ENCODE assay signal across 15 cellular contexts in genomic region chr7:107047902-107048782, GRCh38. TPM values are rescaled to one million over a fixed set of nuclear protein-coding genes. Genes with fewer than 3 reads are reported as not detected.
DNase-seq lines count a peak whose midpoint lies in the region; ATAC-seq and TF ChIP-seq lines count a peak whose summit lies in the region.
"Had no signal": no experiment of that assay in that cellular context is flagged by ENCODE, and none has a peak within 500 bp of the region (broad histone marks: within the 10 kb centered on the region; RNA-seq: fewer than 3 reads in every experiment).

No MANE protein-coding gene starts in this region.

- H3K9me3 Mint-ChIP-seq in chondrocyte (ENCODE audit: low read depth) (no peaks in the 10 kb centered on the region), nephron progenitor cell (no peaks in the 10 kb centered on the region)

- H3K27ac ChIP-seq in KMS-11, result no peak overlapping the region
- no peak overlapping the region for H3K27ac ChIP-seq in aorta (ENCODE audit: low read depth in 1 of 2, low read length in 2 of 2)
- H3K27ac ChIP-seq: Peyer's patch had no signal

- H3K36me3 ChIP-seq in KMS-11 (ENCODE audit: insufficient read depth) (no peaks in the 10 kb centered on the region), aorta (ENCODE audit: control insufficient read depth in 1 of 2, insufficient read depth in 2 of 2, low read length in 1 of 2) (no peaks in the 10 kb centered on the region)
- H3K36me3 ChIP-seq: Peyer's patch had no signal

- intact Hi-C loops in aorta (cut with DNase I), result no loop called here

- H3K4me3 ChIP-seq in KMS-11 (IDR thresholded peaks at IDR 0.05; ENCODE audit: insufficient read depth, low read depth, low read length) (no peak overlapping the region), aorta (ENCODE audit: low read length in 2 of 2) (no peak overlapping the region)
- H3K4me3 ChIP-seq: Peyer's patch had no signal

- H3K4me2 ChIP-seq in KMS-11, result no peak overlapping the region

- WGBS in aorta, 2 donors, result 93 to 95% methylated on average over 10 of the region's 10 CpGs

- DNase-seq in ELR (ENCODE audit: low read depth) (peak; percentile 69), chondrocyte (ENCODE audit: low spot score) (no peak), nephron progenitor cell (no peak), NCI-H524 (lab: John Stamatoyannopoulos, UW) (no peak), aorta (no peak), NCI-H82 treated with DMSO at 0.1 percent for 48 hours (lab: John Stamatoyannopoulos, UW; ENCODE audit: unreplicated experiment) (no peak), activated T-cell treated with anti-CD3 and anti-CD28 coated beads for 4 hours (no peak)
- DNase-seq: activated CD8-positive, alpha-beta memory T cell treated with anti-CD3 and anti-CD28 coated beads for 24 hours; activated naive CD4-positive, alpha-beta T cell; cerebellar nuclear complex; Peyer's patch; right cardiac atrium; stimulated activated CD4-positive, alpha-beta T cell treated with anti-CD3 and anti-CD28 coated beads, Interleukin-4, amount 100 ng/mL, for 4 hours; stimulated activated naive CD4-positive, alpha-beta T cell treated with Interleukin-2 at 50 U/mL for 16 hours had no signal

- H3K4me1 Mint-ChIP-seq in chondrocyte (ENCODE audit: low read depth) (peaks cover 14% of the 10 kb centered on the region), nephron progenitor cell (peaks cover 20% of the 10 kb centered on the region)

- H3K36me3 Mint-ChIP-seq in chondrocyte (ENCODE audit: low read depth), result no peaks in the 10 kb centered on the region
- H3K36me3 Mint-ChIP-seq in nephron progenitor cell (ENCODE audit: low read depth), result no peaks in the 10 kb centered on the region

- H3K27me3 ChIP-seq in KMS-11 (ENCODE audit: insufficient read depth, low read depth) (no peaks in the 10 kb centered on the region), aorta (ENCODE audit: control insufficient read depth in 1 of 2, insufficient read depth in 2 of 2, low read length in 1 of 2) (no peaks in the 10 kb centered on the region)
- H3K27me3 ChIP-seq: Peyer's patch had no signal

- H3K9me3 ChIP-seq in aorta (ENCODE audit: control insufficient read depth, low read length), result no peaks in the 10 kb centered on the region
- H3K9me3 ChIP-seq: Peyer's patch had no signal

- no peaks in the 10 kb centered on the region for H3K79me2 ChIP-seq in KMS-11 (ENCODE audit: insufficient read depth, low read depth)

- no peak for ATAC-seq in aorta (ENCODE audit: low FRiP score)
- ATAC-seq: right cardiac atrium had no signal

- H3K4me3 Mint-ChIP-seq in chondrocyte (ENCODE audit: unreplicated experiment) (no peak overlapping the region), nephron progenitor cell (no peak overlapping the region)

- no peak overlapping the region for H3K27ac Mint-ChIP-seq in chondrocyte (ENCODE audit: unreplicated experiment)
- H3K27ac Mint-ChIP-seq in nephron progenitor cell, result no peak overlapping the region

- H3K4me1 ChIP-seq in KMS-11 (ENCODE audit: low read depth, poor library complexity, severe bottlenecking), result peaks cover 10% of the 10 kb centered on the region
- no peaks in the 10 kb centered on the region for H3K4me1 ChIP-seq in aorta (ENCODE audit: control insufficient read depth in 1 of 2, insufficient read depth in 2 of 2, low read length in 2 of 2)

- no peak overlapping the region for H3K9ac ChIP-seq in KMS-11

- no peak overlapping the region for H2AFZ ChIP-seq in KMS-11 (ENCODE audit: low read depth)

- H4K20me1 ChIP-seq in KMS-11 (ENCODE audit: insufficient read depth), result no peaks in the 10 kb centered on the region

- H3K27me3 Mint-ChIP-seq in chondrocyte (ENCODE audit: low read depth), result peaks cover 3% of the 10 kb centered on the region
- H3K27me3 Mint-ChIP-seq in nephron progenitor cell (ENCODE audit: low read depth, poor library complexity), result peaks cover 28% of the 10 kb centered on the region

- TF ChIP-seq CTCF in KMS-11 (conservative IDR thresholded peaks at IDR 0.05; ENCODE audit: low read depth, low read length) (peak; percentile 43; the same call in 1 of the 2 replicates), chondrocyte (IDR thresholded peaks at IDR 0.05) (peak; percentile 19), nephron progenitor cell (IDR thresholded peaks at IDR 0.05) (peak; percentile 19)

RNA-seq across cellular contexts. Expression of gene PRKAR2B, which starts 3.6 kb away (rescaled TPM):
- total RNA-seq in chondrocyte, result 0.69 to 2.0 TPM (median 0.87 TPM) in 3 replicates
- total RNA-seq in aorta, result 1 to 10 TPM; 4.0 to 4.8 TPM
- polyA plus RNA-seq in aorta, result 1 to 10 TPM; 1.7 to 2.6 TPM
